ENCODE assay signal across 16 cellular contexts in the genomic region with DNA sequence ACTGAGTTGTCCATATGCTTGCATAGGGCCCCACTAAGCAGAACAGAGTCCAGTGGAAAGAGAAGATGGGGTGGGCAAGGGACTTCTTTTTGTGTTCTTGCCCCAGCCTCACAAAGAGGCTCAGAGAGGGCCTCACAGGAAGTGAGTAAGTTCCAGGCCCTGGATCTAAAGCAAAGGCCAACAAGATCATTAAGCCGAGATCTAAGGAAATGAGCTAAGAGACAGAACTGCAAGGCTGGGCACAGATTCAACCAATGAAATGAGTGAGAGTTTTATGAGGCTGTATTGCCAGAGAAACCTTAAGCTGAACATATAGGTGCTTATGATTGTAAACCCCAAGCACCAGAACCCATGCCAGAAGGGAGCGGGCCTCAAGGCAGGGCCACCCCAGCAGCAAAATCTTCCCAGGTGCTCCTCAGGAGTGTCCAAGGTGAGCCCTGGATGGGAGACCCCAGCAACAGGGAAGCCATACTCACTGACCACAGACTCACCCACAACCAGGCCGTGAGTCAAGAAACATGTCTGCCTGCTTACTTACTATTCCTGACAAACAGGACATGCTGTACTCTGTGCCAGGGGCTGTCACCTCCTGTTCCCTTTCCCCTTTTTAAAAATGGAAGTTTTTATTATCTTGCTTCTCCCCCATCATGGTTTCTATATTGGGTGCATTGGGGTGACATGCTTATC. TPM values are rescaled to one million over a fixed set of nuclear protein-coding genes. Genes with fewer than 3 reads are reported as not detected.
A peak's percentile ranks its signal among the peaks of the same experiment; 100 is the strongest.
DNase-seq lines count a peak whose midpoint lies in the region; ATAC-seq, FAIRE-seq and TF ChIP-seq lines count a peak whose summit lies in the region.
"Had no signal": no experiment of that assay in that cellular context is flagged by ENCODE, and none has a peak within 500 bp of the region (broad histone marks: within the 10 kb centered on the region; RNA-seq: fewer than 3 reads in every experiment).

No MANE protein-coding gene starts in this region.

- intact Hi-C loops in activated CD4-positive, alpha-beta T cell treated with anti-CD3 and anti-CD28 coated beads for 36 hours (cut with DNase I, micrococcal nuclease), result no loop called here
- intact Hi-C loops in endothelial cell of umbilical vein (cut with micrococcal nuclease) (loop anchor here (1.0 kb wide), 3 partner anchors 8 to 39 kb away; no protein-coding TSS in a partner anchor), pancreas (cut with DNase I) (no loop called here)

- H3K36me3 Mint-ChIP-seq in activated CD4-positive, alpha-beta T cell treated with anti-CD3 and anti-CD28 coated beads for 36 hours (ENCODE audit: low read depth), result no peaks in the 10 kb centered on the region
- H3K36me3 Mint-ChIP-seq in activated CD4-positive, alpha-beta T cell treated with anti-CD3 and anti-CD28 coated beads, Interleukin-2, amount 10 ng/mL, durations not matched to agents 7 days and 5 days (ENCODE audit: low read depth), result no peaks in the 10 kb centered on the region
- H3K36me3 Mint-ChIP-seq: brain had no signal

- H3K27me3 ChIP-seq in endothelial cell of umbilical vein (ENCODE audit: control insufficient read depth in 2 of 2, insufficient read depth in 2 of 2, low read length in 2 of 2) (peaks cover 0 to 5% of the 10 kb centered on the region in 2 experiments), small intestine (ENCODE audit: control insufficient read depth in 2 of 2, insufficient read depth in 2 of 2, low read length in 2 of 2) (no peaks in the 10 kb centered on the region), pancreas (no peaks in the 10 kb centered on the region)
- H3K27me3 ChIP-seq: ovary had no signal

- H3K27ac Mint-ChIP-seq in activated CD4-positive, alpha-beta T cell treated with anti-CD3 and anti-CD28 coated beads for 36 hours, result no peak overlapping the region
- H3K27ac Mint-ChIP-seq in activated CD4-positive, alpha-beta T cell treated with anti-CD3 and anti-CD28 coated beads, Interleukin-2, amount 10 ng/mL, durations not matched to agents 7 days and 5 days, result no peak overlapping the region
- H3K27ac Mint-ChIP-seq: activated T-helper 1 cell treated with anti-CD3 and anti-CD28 coated beads, Interleukin-12 subunit alpha, Interleukin-12 subunit beta, Interleukin-2, Interleukin-4 antibody, amounts not matched to agents 30 ng/mL and 10 ng/mL and 1 ng/mL, durations not matched to agents 14 hours and 24 hours and 36 hours; brain had no signal

- FAIRE-seq in endothelial cell of umbilical vein (lab: Jason Lieb, UNC) (peak; percentile 89), small intestine (lab: Jason Lieb, UNC) (no peak), GM12891 (lab: Jason Lieb, UNC) (no peak), pancreas (lab: Jason Lieb, UNC) (no peak)
- FAIRE-seq: A204.1 had no signal

- POLR2A ChIA-PET in activated CD4-positive, alpha-beta T cell treated with anti-CD3 and anti-CD28 coated beads for 36 hours (lab: Charles Lee), result no interaction called here
- POLR2A ChIA-PET in activated CD4-positive, alpha-beta T cell treated with anti-CD3 and anti-CD28 coated beads, Interleukin-2, amount 10 ng/mL, durations not matched to agents 7 days and 5 days (lab: Charles Lee), result no interaction called here
- POLR2A ChIA-PET in endothelial cell of umbilical vein (lab: Charles Lee), result interaction anchor here (0.6 to 0.8 kb wide), 2 partner anchors 11 to 39 kb away, joined by 3 to 4 read pairs; no protein-coding TSS in a partner anchor

- dilution Hi-C loops in endothelial cell of umbilical vein (cut with MboI; ENCODE audit: extremely low pct_ligation_motif_present, low sequenced_read_pairs), result no loop called here

- no peak overlapping the region for H3K4me3 Mint-ChIP-seq in activated CD4-positive, alpha-beta T cell treated with anti-CD3 and anti-CD28 coated beads for 36 hours
- H3K4me3 Mint-ChIP-seq in activated CD4-positive, alpha-beta T cell treated with anti-CD3 and anti-CD28 coated beads, Interleukin-2, amount 10 ng/mL, durations not matched to agents 7 days and 5 days, result no peak overlapping the region
- H3K4me3 Mint-ChIP-seq: activated T-helper 1 cell treated with anti-CD3 and anti-CD28 coated beads, Interleukin-12 subunit alpha, Interleukin-12 subunit beta, Interleukin-2, Interleukin-4 antibody, amounts not matched to agents 30 ng/mL and 10 ng/mL and 1 ng/mL, durations not matched to agents 14 hours and 24 hours and 36 hours; brain had no signal

- no peaks in the 10 kb centered on the region for H3K79me2 ChIP-seq in endothelial cell of umbilical vein (ENCODE audit: control insufficient read depth, insufficient read depth, low read length)

- TSS peak; percentile 89 for BruUV-seq in endothelial cell of umbilical vein (replicated peaks; lab: Mats Ljungman, UMichigan)

- H3K9me3 ChIP-seq in endothelial cell of umbilical vein (replicated peaks; ENCODE audit: control insufficient read depth, insufficient read depth, low read length) (no peaks in the 10 kb centered on the region), small intestine (ENCODE audit: control insufficient read depth, low read depth) (no peaks in the 10 kb centered on the region), pancreas (no peaks in the 10 kb centered on the region)
- H3K9me3 ChIP-seq: ovary, transverse colon had no signal

- H3K27ac ChIP-seq in endothelial cell of umbilical vein (ENCODE audit: insufficient read depth, low read depth, low read length) (peak overlapping the region; percentile 80), small intestine (ENCODE audit: low read depth in 1 of 2, low read length in 1 of 2) (no peak overlapping the region), pancreas (no peak overlapping the region)
- H3K27ac ChIP-seq: ovary, transverse colon had no signal

- no peaks in the 10 kb centered on the region for H3K9me1 ChIP-seq in endothelial cell of umbilical vein (replicated peaks; ENCODE audit: control insufficient read depth, extremely low read depth, insufficient read depth, low read length)

- H3K9ac ChIP-seq in endothelial cell of umbilical vein (replicated peaks; ENCODE audit: extremely low read depth, insufficient read depth, low read length), result peak overlapping the region; percentile 40

- peaks cover 4% of the 10 kb centered on the region for H3K4me1 Mint-ChIP-seq in activated CD4-positive, alpha-beta T cell treated with anti-CD3 and anti-CD28 coated beads for 36 hours
- peaks cover 3% of the 10 kb centered on the region for H3K4me1 Mint-ChIP-seq in activated CD4-positive, alpha-beta T cell treated with anti-CD3 and anti-CD28 coated beads, Interleukin-2, amount 10 ng/mL, durations not matched to agents 7 days and 5 days
- H3K4me1 Mint-ChIP-seq: brain had no signal

- no peaks in the 10 kb centered on the region for H4K20me1 ChIP-seq in endothelial cell of umbilical vein (replicated peaks; ENCODE audit: control insufficient read depth, extremely low read depth, insufficient read depth, low read length)

- ATAC-seq in activated CD4-positive, alpha-beta T cell treated with anti-CD3 and anti-CD28 coated beads for 36 hours, result peak; percentile 55
- no peak for ATAC-seq in pancreas

- no peaks in the 10 kb centered on the region for H3K9me3 Mint-ChIP-seq in activated CD4-positive, alpha-beta T cell treated with anti-CD3 and anti-CD28 coated beads for 36 hours (ENCODE audit: low read depth)
- H3K9me3 Mint-ChIP-seq in activated CD4-positive, alpha-beta T cell treated with anti-CD3 and anti-CD28 coated beads, Interleukin-2, amount 10 ng/mL, durations not matched to agents 7 days and 5 days, result no peaks in the 10 kb centered on the region
- H3K9me3 Mint-ChIP-seq: activated T-helper 1 cell treated with anti-CD3 and anti-CD28 coated beads, Interleukin-12 subunit alpha, Interleukin-12 subunit beta, Interleukin-2, Interleukin-4 antibody, amounts not matched to agents 30 ng/mL and 10 ng/mL and 1 ng/mL, durations not matched to agents 14 hours and 24 hours and 36 hours had no signal

- H3K27me3 Mint-ChIP-seq in activated CD4-positive, alpha-beta T cell treated with anti-CD3 and anti-CD28 coated beads for 36 hours, result peaks cover 10% of the 10 kb centered on the region
- H3K27me3 Mint-ChIP-seq in activated CD4-positive, alpha-beta T cell treated with anti-CD3 and anti-CD28 coated beads, Interleukin-2, amount 10 ng/mL, durations not matched to agents 7 days and 5 days, result peaks cover 11% of the 10 kb centered on the region

- no peaks in the 10 kb centered on the region for H3K36me3 ChIP-seq in endothelial cell of umbilical vein (ENCODE audit: control insufficient read depth in 2 of 2, extremely low read depth in 1 of 2, insufficient read depth in 2 of 2, low read length in 2 of 2)
- no peaks in the 10 kb centered on the region for H3K36me3 ChIP-seq in small intestine (ENCODE audit: control insufficient read depth in 2 of 2, insufficient read depth in 2 of 2, low read length in 2 of 2)
- H3K36me3 ChIP-seq in pancreas, result no peaks in the 10 kb centered on the region
- H3K36me3 ChIP-seq: ovary, transverse colon had no signal

- H2AFZ ChIP-seq in endothelial cell of umbilical vein (ENCODE audit: low read depth, low read length), result peak overlapping the region; percentile 56

- CTCF ChIA-PET in activated CD4-positive, alpha-beta T cell treated with anti-CD3 and anti-CD28 coated beads for 36 hours (lab: Charles Lee), result interaction anchor here (0.5 to 0.6 kb wide), 2 partner anchors 16 to 41 kb away, joined by 3 read pairs; no protein-coding TSS in a partner anchor
- CTCF ChIA-PET in activated CD4-positive, alpha-beta T cell treated with anti-CD3 and anti-CD28 coated beads, Interleukin-2, amount 10 ng/mL, durations not matched to agents 7 days and 5 days (lab: Charles Lee), result interaction anchor here (1.0 to 1.1 kb wide), 2 partner anchors 19 to 41 kb away, joined by 4 read pairs; no protein-coding TSS in a partner anchor
- CTCF ChIA-PET in endothelial cell of umbilical vein (lab: Charles Lee), result interaction anchor here (0.8 to 2.7 kb wide), 8 partner anchors 9 to 75 kb away, joined by 3 to 15 read pairs (median 8); no protein-coding TSS in a partner anchor

- TF ChIP-seq CTCF in NB4 (IDR thresholded peaks at IDR 0.05; ENCODE audit: low read depth, low read length) (no peak), endothelial cell of umbilical vein (IDR thresholded peaks at IDR 0.05; ENCODE audit: extremely low read depth in 1 of 2, insufficient read depth in 1 of 2, low read depth in 1 of 2, low read length in 2 of 2) (no peak), pancreas (IDR thresholded peaks at IDR 0.05) (no peak)

- DNase-seq in activated CD4-positive, alpha-beta T cell treated with anti-CD3 and anti-CD28 coated beads for 36 hours, result no peak
- DNase-seq in activated CD4-positive, alpha-beta T cell treated with anti-CD3 and anti-CD28 coated beads, Interleukin-2, amount 10 ng/mL, durations not matched to agents 7 days and 5 days, result no peak
- DNase-seq in NB4 (ENCODE audit: low read depth) (peak; percentile 28), endothelial cell of umbilical vein (ENCODE audit: low read depth, low spot score) (peak; percentile 80), small intestine (peak; percentile 29), GM12891 (ENCODE audit: insufficient read length, low spot score) (no peak), pancreas (no peak), cerebellar nuclear complex (lab: John Stamatoyannopoulos, UW) (no peak)
- DNase-seq: activated CD4-positive, alpha-beta T cell treated with anti-CD3 and anti-CD28 coated beads for 4 hours; Calu3; ovary; stimulated activated CD4-positive, alpha-beta T cell treated with anti-CD3 and anti-CD28 coated beads, Interleukin-12 subunit alpha, Interleukin-12 subunit beta, amount 100 ng/mL, for 4 hours; transverse colon had no signal

- H3K4me1 ChIP-seq in endothelial cell of umbilical vein (ENCODE audit: control insufficient read depth, extremely low read depth, insufficient read depth, low read length) (peaks cover 27% of the 10 kb centered on the region), small intestine (ENCODE audit: control insufficient read depth in 2 of 2, insufficient read depth in 1 of 2, low read depth in 1 of 2, low read length in 1 of 2) (peaks cover 0 to 3% of the 10 kb centered on the region in 2 donors), pancreas (no peaks in the 10 kb centered on the region)
- H3K4me1 ChIP-seq: transverse colon had no signal

- TF ChIP-seq POLR2A in NB4 (IDR thresholded peaks at IDR 0.05; ENCODE audit: extremely low read depth, insufficient read length), result no peak
- peak; percentile 21 for TF ChIP-seq POLR2A in endothelial cell of umbilical vein (IDR thresholded peaks at IDR 0.05; ENCODE audit: low read depth, low read length)
- TF ChIP-seq POLR2A in GM12891 (IDR thresholded peaks at IDR 0.05; ENCODE audit: low read depth, low read length), result no peak

- H3K4me2 ChIP-seq in endothelial cell of umbilical vein (ENCODE audit: insufficient read depth, low read length), result peak overlapping the region; percentile 63

- 52 to 65% (median 58%) methylated on average over 3 of the region's 3 CpGs for WGBS in small intestine, 3 donors
- 83 to 92% methylated on average over 3 of the region's 3 CpGs for WGBS in pancreas, 2 donors

- H3K4me3 ChIP-seq in NB4 (ENCODE audit: low read depth, low read length) (no peak overlapping the region), endothelial cell of umbilical vein (replicated peaks in 1 of 3; ENCODE audit: insufficient read depth in 1 of 3, low read depth in 1 of 3, low read length in 3 of 3) (no peak overlapping the region), small intestine (ENCODE audit: low read depth in 1 of 2, low read length in 2 of 2) (no peak overlapping the region), pancreas (no peak overlapping the region)
- H3K4me3 ChIP-seq: ovary, transverse colon had no signal

RNA-seq across cellular contexts. Expression of a gene that starts 40.2 kb away (rescaled TPM):
- 1 to 10 TPM; 1.3 to 1.5 TPM for total RNA-seq in activated CD4-positive, alpha-beta T cell treated with anti-CD3 and anti-CD28 coated beads for 36 hours
- total RNA-seq in activated CD4-positive, alpha-beta T cell treated with anti-CD3 and anti-CD28 coated beads, Interleukin-2, amount 10 ng/mL, durations not matched to agents 7 days and 5 days, result 1 to 10 TPM; 7.3 to 8.7 TPM
- total RNA-seq in endothelial cell of umbilical vein (not detected in 2 replicates), pancreas (1 to 10 TPM in 4 of 6 donors, under 1 TPM in 2; 0.79 to 1.9 (median 1.1) TPM)
- polyA plus RNA-seq in endothelial cell of umbilical vein (not detected in 2 replicates), small intestine (1 to 10 TPM in 1 of 3 donors, not detected in 2; 1.3 TPM), pancreas (1 to 10 TPM in 1 of 2 donors, under 1 TPM in 1; 0.49 to 2.5 TPM)
- polyA plus RNA-seq in endothelial cell of umbilical vein (2011; cell fraction: cytosol; rRNA removed), result not detected in 2 replicates
- not detected in 2 replicates for polyA plus RNA-seq in endothelial cell of umbilical vein (2011; cell fraction: nucleus; rRNA removed)
- polyA plus RNA-seq in endothelial cell of umbilical vein (2012), result not detected in 2 replicates
- not detected in 2 replicates for polyA minus RNA-seq in endothelial cell of umbilical vein
- not detected for polyA minus RNA-seq in endothelial cell of umbilical vein (2011; cell fraction: cytosol; rRNA and poly(A)+ RNA removed)
- not detected in 2 replicates for polyA minus RNA-seq in endothelial cell of umbilical vein (2011; cell fraction: nucleus; rRNA and poly(A)+ RNA removed)
- polyA plus RNA-seq in GM12891 (2012; ENCODE audit: low read depth, missing spikeins), result 0.30 TPM
- total RNA-seq: Calu3 had no signal

Comparison
In these comparisons a context has a peak if more than half of its experiments do, and no peak if none do; other contexts are left out.
1. DNase-seq: peak in NB4 (single experiment), endothelial cell of umbilical vein (single experiment) and small intestine (single experiment); none in activated CD4-positive, alpha-beta T cell treated with anti-CD3 and anti-CD28 coated beads for 36 hours (single experiment), activated CD4-positive, alpha-beta T cell treated with anti-CD3 and anti-CD28 coated beads, Interleukin-2, amount 10 ng/mL, durations not matched to agents 7 days and 5 days (single experiment), GM12891 (single experiment), pancreas (0 of 6) and cerebellar nuclear complex (0 of 2).